1 cellular context compared by ENCODE assay signal in the genomic region with DNA sequence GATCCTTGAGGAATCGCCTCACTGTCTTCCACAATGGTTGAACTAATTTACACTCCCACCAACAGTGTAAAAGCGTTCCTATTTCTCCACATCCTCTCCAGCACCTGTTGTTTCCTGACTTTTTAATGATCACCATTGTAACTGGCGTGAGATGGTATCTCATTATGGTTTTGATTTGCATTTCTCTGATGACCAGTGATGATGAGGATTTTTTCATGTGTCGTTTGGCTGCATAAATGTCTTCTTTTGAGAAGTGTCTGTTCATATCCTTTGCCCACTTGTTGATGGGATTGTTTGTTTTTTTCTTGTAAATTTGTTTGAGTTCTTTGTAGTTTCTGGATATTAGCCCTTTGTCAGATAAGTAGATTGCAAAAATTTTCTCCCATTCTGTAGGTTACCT.
TF ChIP-seq lines count a peak whose summit lies in the region.
"Not testable (repeated sequence)": the region's sequence is repeated elsewhere in the genome, so short reads cannot be mapped to it uniquely, and the experiment has no call there.

No MANE protein-coding gene starts in this region.

- TF ChIP-seq CTCF in HEK293 (tag by site-specific recombination; IDR thresholded peaks at IDR 0.05): not testable (repeated sequence)

- H3K4me1 ChIP-seq in HEK293 (ENCODE audit: control insufficient read depth, insufficient read depth, low read length): peaks cover 35% of the 10 kb centered on the region

- not testable (repeated sequence) for H3K27ac ChIP-seq in HEK293 (ENCODE audit: extremely low read depth, low read depth, low read length)

- not testable (repeated sequence) for H3K36me3 ChIP-seq in HEK293 (ENCODE audit: control insufficient read depth in 2 of 2, insufficient read depth in 1 of 2, low read length in 2 of 2)

- H3K9me3 ChIP-seq in HEK293 (ENCODE audit: control insufficient read depth, insufficient read depth, low read depth, low read length): not testable (repeated sequence)

- POLR2A ChIA-PET in HEK293 (lab: Yijun Ruan, JAX): not testable (repeated sequence)

- CTCF ChIA-PET in HEK293 (lab: Yijun Ruan, JAX): not testable (repeated sequence)

- H3K4me3 ChIP-seq in HEK293 (ENCODE audit: low read depth, low read length): not testable (repeated sequence)

TF ChIP-seq in HEK293, 187 proteins besides CTCF, POLR2A, EP300 and RAD21:
- peak; percentile 88 for TF ChIP-seq SCRT2 (tag by site-specific recombination; IDR thresholded peaks at IDR 0.05)
- TF ChIP-seq SCRT1 (tag by site-specific recombination; IDR thresholded peaks at IDR 0.05; ENCODE audit: borderline replicate concordance): peak; percentile 82
TF ChIP-seq in HEK293: peak in this region for 2; not testable (repeated sequence) for 185.
